Comparison of ENCODE assay signal across 11 cellular contexts in the genomic region with DNA sequence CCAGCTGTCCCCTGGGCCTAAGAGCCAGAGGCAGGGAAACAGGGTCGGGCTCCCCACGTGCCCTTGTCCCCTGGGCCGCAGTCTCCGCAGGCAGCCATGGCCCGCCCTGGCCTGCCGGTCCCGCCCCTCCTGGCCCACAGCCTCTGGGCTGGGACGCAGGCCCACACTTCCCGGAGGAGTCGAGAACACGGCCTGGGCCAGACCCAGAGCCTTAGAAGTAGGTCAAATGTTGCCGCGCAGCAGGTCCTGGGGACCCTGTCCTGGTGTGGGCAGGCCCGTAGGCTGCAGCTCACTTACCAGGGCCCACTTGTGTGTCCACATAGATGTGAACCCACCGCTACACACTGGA. TPM values are rescaled to one million over a fixed set of nuclear protein-coding genes. Genes with fewer than 3 reads are reported as not detected.
A peak's percentile ranks its signal among the peaks of the same experiment; 100 is the strongest.
DNase-seq lines count a peak whose midpoint lies in the region; ATAC-seq and TF ChIP-seq lines count a peak whose summit lies in the region.
"Had no signal": no experiment of that assay in that cellular context is flagged by ENCODE, and none has a peak within 500 bp of the region (broad histone marks: within the 10 kb centered on the region; RNA-seq: fewer than 3 reads in every experiment).

No MANE protein-coding gene starts in this region.

- H2AFZ ChIP-seq in neuronal stem cell (ENCODE audit: low read length) = no peak overlapping the region

- no peaks in the 10 kb centered on the region for H3K79me1 ChIP-seq in neuronal stem cell (ENCODE audit: low read depth, low read length)

- H2BK12ac ChIP-seq in neuronal stem cell (ENCODE audit: low read length) = no peak overlapping the region

- WGBS in neuronal stem cell (ENCODE audit: extremely low coverage in 2 of 2, insufficient read length in 2 of 2, insufficient replicate concordance in 1 of 2), 2 donors = no CpG with 5 or more reads among the region's 15 CpGs
- WGBS in tibial nerve, 2 donors = 11 to 17% methylated on average over 7 to 14 of the region's 15 CpGs

- TF ChIP-seq EP300 in tibial nerve (IDR thresholded peaks at IDR 0.05) = peak; percentile 43 to 67

- H3K23ac ChIP-seq in neuronal stem cell (ENCODE audit: low read depth, low read length, poor library complexity) = no peak overlapping the region

- peak overlapping the region; percentile 8 for H4K91ac ChIP-seq in neuronal stem cell (ENCODE audit: low read depth, low read length, poor library complexity)

- H2AK5ac ChIP-seq in neuronal stem cell (ENCODE audit: low read depth, low read length) = peak overlapping the region; percentile 65

- peak overlapping the region; percentile 33 for H3K14ac ChIP-seq in neuronal stem cell (ENCODE audit: low read length)

- H3K36me3 ChIP-seq in neuronal stem cell (replicated peaks in 1 of 2; ENCODE audit: control insufficient read depth in 2 of 2, insufficient read depth in 2 of 2, low read length in 2 of 2) = no peaks in the 10 kb centered on the region
- no peaks in the 10 kb centered on the region for H3K36me3 ChIP-seq in tibial nerve

- H3K4me2 ChIP-seq in neuronal stem cell (ENCODE audit: insufficient read depth, low read length, poor library complexity, severe bottlenecking) = no peak overlapping the region

- H3K4ac ChIP-seq in neuronal stem cell (ENCODE audit: low read length) = no peak overlapping the region

- TF ChIP-seq POLR2A in tibial nerve (IDR thresholded peaks at IDR 0.05) = no peak

- H3K27me3 ChIP-seq in neuronal stem cell (ENCODE audit: control insufficient read depth in 3 of 3, insufficient read depth in 3 of 3, low read depth in 1 of 3, low read length in 3 of 3) (peaks cover 0 to 35% (median 2%) of the 10 kb centered on the region in 3 experiments), tibial nerve (no peaks in the 10 kb centered on the region)

- no peaks in the 10 kb centered on the region for H3K9me3 Mint-ChIP-seq in activated CD4-positive, alpha-beta memory T cell treated with anti-CD3 and anti-CD28 coated beads, Interleukin-2, amount 10 ng/mL, durations not matched to agents 7 days and 5 days
- H3K9me3 Mint-ChIP-seq: effector memory CD8-positive, alpha-beta T cell; stimulated activated naive B cell treated with anti-CD40 and anti-IgM and Interleukin-4, amounts not matched to agents 10 μg/mL and 1 μg/mL and 100 μg/mL, for 72 hours had no signal

- no peak for TF ChIP-seq CTCF in tibial nerve (IDR thresholded peaks at IDR 0.05)

- POLR2A ChIA-PET in activated CD4-positive, alpha-beta memory T cell treated with anti-CD3 and anti-CD28 coated beads, Interleukin-2, amount 10 ng/mL, durations not matched to agents 7 days and 5 days (lab: Charles Lee) = no interaction called here

- H3K9me3 ChIP-seq in neuronal stem cell (replicated peaks in 1 of 2; ENCODE audit: control insufficient read depth in 2 of 2, insufficient read depth in 1 of 2, low read depth in 1 of 2, low read length in 2 of 2) = no peaks in the 10 kb centered on the region
- H3K9me3 ChIP-seq in tibial nerve = no peaks in the 10 kb centered on the region

- H2BK120ac ChIP-seq in neuronal stem cell (ENCODE audit: low read depth, low read length) = peak overlapping the region; percentile 49

- peak overlapping the region; percentile 77 for H3K18ac ChIP-seq in neuronal stem cell (ENCODE audit: low read length)

- H3K4me1 ChIP-seq in neuronal stem cell (ENCODE audit: control insufficient read depth in 2 of 2, insufficient read depth in 1 of 2, low read depth in 1 of 2, low read length in 2 of 2) = peaks cover 3 to 10% of the 10 kb centered on the region in 2 donors
- peaks cover 13 to 79% (median 41%) of the 10 kb centered on the region in 4 donors for H3K4me1 ChIP-seq in tibial nerve

- H3K4me3 Mint-ChIP-seq in activated CD4-positive, alpha-beta memory T cell treated with anti-CD3 and anti-CD28 coated beads, Interleukin-2, amount 10 ng/mL, durations not matched to agents 7 days and 5 days = no peak overlapping the region
- H3K4me3 Mint-ChIP-seq: effector memory CD8-positive, alpha-beta T cell; stimulated activated naive B cell treated with anti-CD40 and anti-IgM and Interleukin-4, amounts not matched to agents 10 μg/mL and 1 μg/mL and 100 μg/mL, for 72 hours had no signal

- H3K27ac Mint-ChIP-seq in activated CD4-positive, alpha-beta memory T cell treated with anti-CD3 and anti-CD28 coated beads, Interleukin-2, amount 10 ng/mL, durations not matched to agents 7 days and 5 days = no peak overlapping the region
- H3K27ac Mint-ChIP-seq: effector memory CD8-positive, alpha-beta T cell; stimulated activated naive B cell treated with anti-CD40 and anti-IgM and Interleukin-4, amounts not matched to agents 10 μg/mL and 1 μg/mL and 100 μg/mL, for 72 hours had no signal

- CTCF ChIA-PET in activated CD4-positive, alpha-beta memory T cell treated with anti-CD3 and anti-CD28 coated beads, Interleukin-2, amount 10 ng/mL, durations not matched to agents 7 days and 5 days (lab: Charles Lee) = interaction anchor here (0.6 to 1.5 kb wide), 3 partner anchors 30 to 148 kb away, joined by 3 to 5 read pairs (median 3); no protein-coding TSS in a partner anchor

- H3K27ac ChIP-seq in neuronal stem cell (replicated peaks; ENCODE audit: low read length) = no peak overlapping the region
- H3K27ac ChIP-seq in tibial nerve = peak overlapping the region; percentile 53 to 83 (median 71)

- peak overlapping the region; percentile 14 for H2BK5ac ChIP-seq in neuronal stem cell (ENCODE audit: low read length)

- no peaks in the 10 kb centered on the region for H3K36me3 Mint-ChIP-seq in activated CD4-positive, alpha-beta memory T cell treated with anti-CD3 and anti-CD28 coated beads, Interleukin-2, amount 10 ng/mL, durations not matched to agents 7 days and 5 days (ENCODE audit: low read depth)
- H3K36me3 Mint-ChIP-seq: stimulated activated naive B cell treated with anti-CD40 and anti-IgM and Interleukin-4, amounts not matched to agents 10 μg/mL and 1 μg/mL and 100 μg/mL, for 72 hours had no signal

- H3K4me3 ChIP-seq in neuronal stem cell (ENCODE audit: low read length in 2 of 2) (no peak overlapping the region), tibial nerve (no peak overlapping the region)

- H3K27me3 Mint-ChIP-seq in activated CD4-positive, alpha-beta memory T cell treated with anti-CD3 and anti-CD28 coated beads, Interleukin-2, amount 10 ng/mL, durations not matched to agents 7 days and 5 days = peaks cover 7% of the 10 kb centered on the region

- H2BK15ac ChIP-seq in neuronal stem cell (ENCODE audit: low read length) = peak overlapping the region; percentile 69

- intact Hi-C loops in Right ventricle myocardium superior (cut with DNase I) = loop anchor here (2.0 kb wide), 1 partner anchor 27 kb away; no protein-coding TSS in a partner anchor

- H3K4me1 Mint-ChIP-seq in activated CD4-positive, alpha-beta memory T cell treated with anti-CD3 and anti-CD28 coated beads, Interleukin-2, amount 10 ng/mL, durations not matched to agents 7 days and 5 days = no peaks in the 10 kb centered on the region

- ATAC-seq in Right ventricle myocardium superior (ENCODE audit: poor library complexity) (peak; percentile 79), HG03521 (IDR thresholded peaks at IDR 0.05; ENCODE audit: unreplicated experiment) (no peak)

- H4K8ac ChIP-seq in neuronal stem cell (ENCODE audit: low read depth, low read length) = no peak overlapping the region

- DNase-seq in astrocyte of the hippocampus (ENCODE audit: low read depth, low spot score) (peak; percentile 47), Right ventricle myocardium superior (peak; percentile 93), neuronal stem cell (ENCODE audit: low spot score) (no peak), tibial nerve (ENCODE audit: low spot score in 2 of 2) (peak; percentile 70 to 75), NCI-H2029 treated with DMSO at 0.1 percent for 48 hours (lab: John Stamatoyannopoulos, UW) (no peak), NCI-H2227 (lab: John Stamatoyannopoulos, UW; ENCODE audit: unreplicated experiment) (no peak)
- DNase-seq in activated CD4-positive, alpha-beta memory T cell treated with anti-CD3 and anti-CD28 coated beads, Interleukin-2, amount 10 ng/mL, durations not matched to agents 7 days and 5 days = no peak
- DNase-seq: effector memory CD8-positive, alpha-beta T cell; NCI-H446 treated with DMSO at 0.1 percent for 48 hours; stimulated activated naive B cell treated with anti-CD40 and anti-IgM and Interleukin-4, amounts not matched to agents 10 μg/mL and 1 μg/mL and 100 μg/mL, for 72 hours had no signal

- H3K9ac ChIP-seq in neuronal stem cell (ENCODE audit: low read depth, low read length, poor library complexity) = no peak overlapping the region

RNA-seq across cellular contexts. Expression of a gene that starts 4.3 kb away (rescaled TPM):
- total RNA-seq in Right ventricle myocardium superior (10,727 TPM), tibial nerve (10 to 100 TPM in 1 of 4 donors, 1 to 10 TPM in 3; 5.4 to 17.1 (median 8.6) TPM)
- polyA plus RNA-seq in neuronal stem cell (2013, experiment 1 of 2) = 0.26 TPM
- polyA plus RNA-seq in neuronal stem cell (2013, experiment 2 of 2) = 0.25 TPM
- total RNA-seq in activated CD4-positive, alpha-beta memory T cell treated with anti-CD3 and anti-CD28 coated beads, Interleukin-2, amount 10 ng/mL, durations not matched to agents 7 days and 5 days = not detected

RNA-seq across cellular contexts. Expression of a gene that starts 10.0 kb away (rescaled TPM):
- total RNA-seq in Right ventricle myocardium superior = 11.8 TPM
- 2.2 TPM for polyA plus RNA-seq in neuronal stem cell (2013, experiment 1 of 2)
- polyA plus RNA-seq in neuronal stem cell (2013, experiment 2 of 2) = 2.6 TPM
- total RNA-seq in tibial nerve = 10 to 100 TPM in 3 of 4 donors, 1 to 10 TPM in 1; 8.1 to 14.3 (median 13.6) TPM
- not detected for total RNA-seq in activated CD4-positive, alpha-beta memory T cell treated with anti-CD3 and anti-CD28 coated beads, Interleukin-2, amount 10 ng/mL, durations not matched to agents 7 days and 5 days

Comparison
In these comparisons a context has a peak if more than half of its experiments do, and no peak if none do; other contexts are left out.
1. DNase-seq: peak in astrocyte of the hippocampus (single experiment), Right ventricle myocardium superior (single experiment) and tibial nerve (2 of 2); none in neuronal stem cell (single experiment), NCI-H2029 treated with DMSO at 0.1 percent for 48 hours (single experiment), NCI-H2227 (single experiment) and activated CD4-positive, alpha-beta memory T cell treated with anti-CD3 and anti-CD28 coated beads, Interleukin-2, amount 10 ng/mL, durations not matched to agents 7 days and 5 days (single experiment).
2. RNA of a gene that starts 4.3 kb away (total RNA-seq): 10,727 TPM in Right ventricle myocardium superior (single experiment); 5.4 to 17.1 TPM in tibial nerve and not detected in activated CD4-positive, alpha-beta memory T cell treated with anti-CD3 and anti-CD28 coated beads, Interleukin-2, amount 10 ng/mL, durations not matched to agents 7 days and 5 days; every median in the first group is over 100 times any median in the second.
3. RNA of a gene that starts 10.0 kb away (total RNA-seq): 8.1 to 14.3 TPM in tibial nerve and 11.8 TPM in Right ventricle myocardium superior (single experiment); not detected in activated CD4-positive, alpha-beta memory T cell treated with anti-CD3 and anti-CD28 coated beads, Interleukin-2, amount 10 ng/mL, durations not matched to agents 7 days and 5 days; every median in the first group is over 4 times any median in the second.